Comparison of ENCODE assay signal across 9 cellular contexts in genomic region chrX:115894087-115894486, GRCh38.
DNase-seq lines count a peak whose midpoint lies in the region; ATAC-seq and TF ChIP-seq lines count a peak whose summit lies in the region.
"Had no signal": no experiment of that assay in that cellular context is flagged by ENCODE, and none has a peak within 500 bp of the region (broad histone marks: within the 10 kb centered on the region; RNA-seq: fewer than 3 reads in every experiment).

No MANE protein-coding gene starts in this region.

- H3K4me1 ChIP-seq in DOHH2 (ENCODE audit: control insufficient read depth, low read length) = peaks cover 13% of the 10 kb centered on the region
- H3K4me1 ChIP-seq in left lung = no peaks in the 10 kb centered on the region

- TF ChIP-seq CTCF in DOHH2 (IDR thresholded peaks at IDR 0.05; ENCODE audit: low read depth, low read length, poor library complexity, severe bottlenecking) (peak; percentile 9), left lung (IDR thresholded peaks at IDR 0.05) (peak in 1 of 2 donors; percentile 13)

- DNase-seq in OCI-M1 (lab: John Stamatoyannopoulos, UW) = peak; percentile 5
- DNase-seq in left lung = peak in 1 of 2 donors; percentile 24
- DNase-seq in SHP77 treated with DMSO at 0.1 percent for 48 hours (lab: John Stamatoyannopoulos, UW) = no peak
- no peak for DNase-seq in activated CD4-positive, alpha-beta T cell treated with anti-CD3 and anti-CD28 coated beads, Interleukin-2, amount 50 U/mL, for 4 hours
- no peak for DNase-seq in NCI-H1436 treated with DMSO at 0.1 percent for 48 hours (lab: John Stamatoyannopoulos, UW)
- no peak for DNase-seq in activated CD4-positive, alpha-beta T cell treated with anti-CD3 and anti-CD28 coated beads for 4 hours

- H3K4me3 ChIP-seq in DOHH2 (ENCODE audit: low read length) = no peak overlapping the region
- H3K4me3 ChIP-seq in left lung = no peak overlapping the region
- H3K4me3 ChIP-seq: body of pancreas had no signal

- H3K9me3 ChIP-seq in DOHH2 (ENCODE audit: control insufficient read depth, insufficient read depth, low read length) (no peaks in the 10 kb centered on the region), left lung (peaks cover 0 to 1% of the 10 kb centered on the region in 2 donors)
- H3K9me3 ChIP-seq: body of pancreas had no signal

- H3K9me2 ChIP-seq in DOHH2 (replicated peaks; ENCODE audit: control insufficient read depth, low read length) = no peaks in the 10 kb centered on the region

- H3K36me3 ChIP-seq in DOHH2 (ENCODE audit: control insufficient read depth, low read length) (no peaks in the 10 kb centered on the region), left lung (no peaks in the 10 kb centered on the region)

- no peak overlapping the region for H3K4me2 ChIP-seq in DOHH2 (ENCODE audit: low read length)

- H3K27me3 ChIP-seq in DOHH2 (ENCODE audit: control insufficient read depth, low read length) (no peaks in the 10 kb centered on the region), left lung (no peaks in the 10 kb centered on the region)
- H3K27me3 ChIP-seq: body of pancreas had no signal

- H3K79me2 ChIP-seq in DOHH2 (ENCODE audit: control insufficient read depth, low read length) = no peaks in the 10 kb centered on the region

- ATAC-seq in HG02885 (IDR thresholded peaks at IDR 0.05; ENCODE audit: poor library complexity, unreplicated experiment) = peak; percentile 30
- peak; percentile 50 for ATAC-seq in left lung
- ATAC-seq: body of pancreas had no signal

- H3K27ac ChIP-seq in DOHH2 (ENCODE audit: low read depth, low read length) (no peak overlapping the region), left lung (no peak overlapping the region)
- H3K27ac ChIP-seq: body of pancreas had no signal

- no peaks in the 10 kb centered on the region for H4K20me1 ChIP-seq in DOHH2 (ENCODE audit: control insufficient read depth, insufficient read depth, low read depth, low read length)

- intact Hi-C loops in left lung (cut with DNase I) = no loop called here

- H3F3A ChIP-seq in DOHH2 (ENCODE audit: control insufficient read depth, insufficient read depth) = no peaks in the 10 kb centered on the region
